ENCODE assay signal across 1 cellular context in the genomic region with DNA sequence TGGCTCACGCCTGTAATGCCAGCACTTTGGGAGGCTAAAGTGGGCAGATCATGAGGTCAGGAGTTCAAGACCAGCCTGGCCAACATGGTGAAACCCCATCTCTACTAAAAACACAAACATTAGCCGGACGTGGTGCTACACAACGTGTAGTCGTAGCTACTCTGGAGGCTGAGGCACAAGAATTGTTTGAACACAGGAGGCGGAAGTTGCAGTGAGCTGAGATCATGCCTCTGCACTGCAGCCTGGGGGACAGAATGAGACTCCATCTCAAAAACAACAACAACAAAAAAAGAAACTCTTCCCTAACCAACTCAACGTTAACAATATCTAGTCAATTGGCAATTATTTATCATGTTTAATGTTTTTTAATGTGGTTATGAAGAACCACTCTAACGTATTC.
A peak's percentile ranks its signal among the peaks of the same experiment; 100 is the strongest.
TF ChIP-seq lines count a peak whose summit lies in the region.

No MANE protein-coding gene starts in this region.

TF ChIP-seq in GM12878, 131 proteins besides CTCF, POLR2A, EP300 and RAD21 (continued from another document):
- TF ChIP-seq, protein P1, sequence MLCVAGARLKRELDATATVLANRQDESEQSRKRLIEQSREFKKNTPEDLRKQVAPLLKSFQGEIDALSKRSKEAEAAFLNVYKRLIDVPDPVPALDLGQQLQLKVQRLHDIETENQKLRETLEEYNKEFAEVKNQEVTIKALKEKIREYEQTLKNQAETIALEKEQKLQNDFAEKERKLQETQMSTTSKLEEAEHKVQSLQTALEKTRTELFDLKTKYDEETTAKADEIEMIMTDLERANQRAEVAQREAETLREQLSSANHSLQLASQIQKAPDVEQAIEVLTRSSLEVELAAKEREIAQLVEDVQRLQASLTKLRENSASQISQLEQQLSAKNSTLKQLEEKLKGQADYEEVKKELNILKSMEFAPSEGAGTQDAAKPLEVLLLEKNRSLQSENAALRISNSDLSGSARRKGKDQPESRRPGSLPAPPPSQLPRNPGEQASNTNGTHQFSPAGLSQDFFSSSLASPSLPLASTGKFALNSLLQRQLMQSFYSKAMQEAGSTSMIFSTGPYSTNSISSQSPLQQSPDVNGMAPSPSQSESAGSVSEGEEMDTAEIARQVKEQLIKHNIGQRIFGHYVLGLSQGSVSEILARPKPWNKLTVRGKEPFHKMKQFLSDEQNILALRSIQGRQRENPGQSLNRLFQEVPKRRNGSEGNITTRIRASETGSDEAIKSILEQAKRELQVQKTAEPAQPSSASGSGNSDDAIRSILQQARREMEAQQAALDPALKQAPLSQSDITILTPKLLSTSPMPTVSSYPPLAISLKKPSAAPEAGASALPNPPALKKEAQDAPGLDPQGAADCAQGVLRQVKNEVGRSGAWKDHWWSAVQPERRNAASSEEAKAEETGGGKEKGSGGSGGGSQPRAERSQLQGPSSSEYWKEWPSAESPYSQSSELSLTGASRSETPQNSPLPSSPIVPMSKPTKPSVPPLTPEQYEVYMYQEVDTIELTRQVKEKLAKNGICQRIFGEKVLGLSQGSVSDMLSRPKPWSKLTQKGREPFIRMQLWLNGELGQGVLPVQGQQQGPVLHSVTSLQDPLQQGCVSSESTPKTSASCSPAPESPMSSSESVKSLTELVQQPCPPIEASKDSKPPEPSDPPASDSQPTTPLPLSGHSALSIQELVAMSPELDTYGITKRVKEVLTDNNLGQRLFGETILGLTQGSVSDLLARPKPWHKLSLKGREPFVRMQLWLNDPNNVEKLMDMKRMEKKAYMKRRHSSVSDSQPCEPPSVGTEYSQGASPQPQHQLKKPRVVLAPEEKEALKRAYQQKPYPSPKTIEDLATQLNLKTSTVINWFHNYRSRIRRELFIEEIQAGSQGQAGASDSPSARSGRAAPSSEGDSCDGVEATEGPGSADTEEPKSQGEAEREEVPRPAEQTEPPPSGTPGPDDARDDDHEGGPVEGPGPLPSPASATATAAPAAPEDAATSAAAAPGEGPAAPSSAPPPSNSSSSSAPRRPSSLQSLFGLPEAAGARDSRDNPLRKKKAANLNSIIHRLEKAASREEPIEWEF (IDR thresholded peaks at IDR 0.05; ENCODE audit: insufficient replicate concordance, low read depth, low read length): no peak
- TF ChIP-seq NR2F1 (conservative IDR thresholded peaks at IDR 0.05) (no peak), NBN (IDR thresholded peaks at IDR 0.05) (no peak), ESRRA (IDR thresholded peaks at IDR 0.05; ENCODE audit: low read length) (no peak), HDGF (IDR thresholded peaks at IDR 0.05) (peak; percentile 69; the same call in 1 of the 2 replicates)
